ENCODE assay signal across 32 cellular contexts in the genomic region with DNA sequence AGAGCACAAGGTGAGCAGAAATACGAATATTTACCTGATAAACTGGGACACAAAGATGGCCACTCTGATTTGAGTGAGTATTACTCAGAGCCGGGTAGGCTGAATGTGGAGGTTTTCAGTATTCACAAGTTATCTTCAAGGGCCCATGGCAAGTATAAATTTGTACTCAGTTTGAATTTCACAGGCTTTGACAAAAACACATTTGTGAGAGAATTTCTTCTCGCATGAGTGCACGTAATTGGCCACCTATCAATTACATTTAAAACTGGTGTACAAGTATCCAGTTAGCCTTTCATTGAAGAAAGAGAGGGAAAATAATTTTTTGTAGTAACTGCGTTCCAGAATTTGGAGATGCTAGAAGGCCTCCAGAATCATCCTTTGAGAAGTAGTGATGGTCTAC.
"Had no signal": no experiment of that assay in that cellular context is flagged by ENCODE, and none has a peak within 500 bp of the region (broad histone marks: within the 10 kb centered on the region; RNA-seq: fewer than 3 reads in every experiment).

No MANE protein-coding gene starts in this region.

- H3K4me1 ChIP-seq: adrenal gland, ascending aorta, body of pancreas, breast epithelium had no signal

- H3K36me3 ChIP-seq: adrenal gland, ascending aorta, brain microvascular endothelial cell, breast epithelium, cardiac muscle cell had no signal

- H3K9me3 ChIP-seq: adrenal gland, ascending aorta, body of pancreas, breast epithelium had no signal

- H3K4me3 ChIP-seq: adrenal gland, ascending aorta, body of pancreas, breast epithelium, cardiac muscle cell had no signal

- H3K27ac ChIP-seq: adrenal gland, ascending aorta, body of pancreas, brain microvascular endothelial cell, breast epithelium, cardiac muscle cell had no signal

- DNase-seq: activated effector memory CD4-positive, alpha-beta T cell treated with anti-CD3 and anti-CD28 coated beads, Interleukin-2, amount 50 U/mL, for 16 hours; activated effector memory CD4-positive, alpha-beta T cell treated with Interleukin-2 at 50 U/mL for 16 hours; activated gamma-delta T cell; activated gamma-delta T cell treated with Interleukin-2 at 50 U/mL for 16 hours; activated naive CD4-positive, alpha-beta T cell; activated naive CD4-positive, alpha-beta T cell treated with anti-CD3 and anti-CD28 coated beads for 36 hours; activated naive CD4-positive, alpha-beta T cell treated with anti-CD3 and anti-CD28 coated beads, Interleukin-2, amount 10 ng/mL, durations not matched to agents 7 days and 5 days; activated naive CD4-positive, alpha-beta T cell treated with anti-CD3 and anti-CD28 coated beads, Interleukin-2, amount 50 U/mL, for 16 hours; activated naive CD4-positive, alpha-beta T cell treated with Interleukin-2 at 50 U/mL for 16 hours; activated naive CD8-positive, alpha-beta T cell treated with anti-CD3 and anti-CD28 coated beads for 36 hours; activated naive CD8-positive, alpha-beta T cell treated with anti-CD3 and anti-CD28 coated beads, Interleukin-2, amount 10 ng/mL, durations not matched to agents 7 days and 5 days; activated naive CD8-positive, alpha-beta T cell treated with anti-CD3 and anti-CD28 coated beads, Interleukin-2, amount 50 U/mL, for 24 hours; activated T-cell treated with anti-CD3 and anti-CD28 coated beads, Interleukin-2, amount 50 U/mL, for 1 hour; activated T-cell treated with anti-CD3 and anti-CD28 coated beads, Interleukin-2, amount 50 U/mL, for 24 hours; activated T-cell treated with anti-CD3 and anti-CD28 coated beads, Interleukin-2, amount 50 U/mL, for 4 hours; activated T-cell treated with anti-CD3 and anti-CD28 coated beads, Interleukin-2, amount 50 U/mL, for 48 hours; activated T-cell treated with anti-CD3 and anti-CD28 coated beads, Interleukin-2, amount 50 U/mL, for 72 hours; adrenal gland; amniotic stem cell; amygdala; anterior cingulate cortex; aorta; body of pancreas; brain microvascular endothelial cell; caudate nucleus; central memory CD4-positive, alpha-beta T cell; cerebellar nuclear complex had no signal

- ATAC-seq: activated naive CD4-positive, alpha-beta T cell treated with anti-CD3 and anti-CD28 coated beads, Interleukin-2, amount 50 U/mL, for 72 hours; activated naive CD8-positive, alpha-beta T cell treated with anti-CD3 and anti-CD28 coated beads, Interleukin-2, amount 50 U/mL, for 24 hours; activated T-cell treated with anti-CD3 and anti-CD28 coated beads, Interleukin-2, amount 50 U/mL, for 4 hours; activated T-cell treated with anti-CD3 and anti-CD28 coated beads, Interleukin-2, amount 50 U/mL, for 72 hours; activated T-helper 17 cell treated with anti-CD3 and anti-CD28 coated beads, Interleukin-2, amount 50 U/mL, for 72 hours; body of pancreas had no signal
